8 cellular contexts compared by ENCODE assay signal in the genomic region with DNA sequence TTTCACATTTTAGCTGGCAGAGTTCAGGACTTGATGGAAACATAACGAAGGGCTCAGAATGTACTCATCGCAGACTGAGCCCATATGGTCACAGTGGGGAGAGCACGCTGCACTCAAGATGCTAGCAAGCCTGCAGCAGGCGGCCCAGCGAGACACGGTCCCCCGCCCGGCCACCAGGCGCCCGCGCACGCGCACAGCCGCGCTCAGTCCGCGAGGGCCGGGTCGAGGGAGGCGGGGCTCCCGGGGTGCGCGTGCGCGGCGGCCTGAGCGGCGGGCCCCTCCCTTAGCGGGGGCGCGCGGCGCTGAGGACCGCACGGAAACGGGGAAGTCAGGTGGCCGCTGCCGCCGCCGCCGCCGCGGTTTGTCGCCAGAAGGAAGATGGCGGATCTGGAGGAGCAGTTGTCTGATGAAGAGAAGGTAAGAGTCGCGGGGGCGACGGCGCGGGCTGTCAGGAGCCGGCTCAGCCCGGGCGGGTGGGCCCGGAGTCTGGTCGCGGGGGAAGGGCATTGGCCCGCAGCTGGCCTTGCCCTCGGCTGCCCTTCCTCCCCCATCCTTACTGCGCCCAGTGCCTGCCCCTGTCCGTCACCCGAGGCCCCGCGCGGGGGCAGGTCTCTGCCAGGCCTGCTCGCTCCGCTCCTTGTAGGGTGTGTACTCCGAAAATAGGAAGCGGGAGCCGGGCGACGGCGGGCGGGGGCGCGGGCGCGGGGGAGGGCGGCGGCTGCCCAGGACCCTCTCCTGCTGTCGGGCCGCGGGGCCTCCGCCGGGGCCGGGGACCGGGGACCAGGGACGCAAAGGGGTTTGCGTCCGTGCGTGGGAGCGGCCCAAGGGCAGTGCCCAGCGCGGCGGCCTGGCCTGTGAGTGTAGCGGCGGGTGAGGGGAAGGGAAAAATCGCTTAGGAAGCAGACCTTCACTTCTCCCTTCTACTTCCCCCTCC. TPM values are rescaled to one million over a fixed set of nuclear protein-coding genes. Genes with fewer than 3 reads are reported as not detected.
A peak's percentile ranks its signal among the peaks of the same experiment; 100 is the strongest.
DNase-seq lines count a peak whose midpoint lies in the region; ATAC-seq and TF ChIP-seq lines count a peak whose summit lies in the region.

A gene (plus strand): TSS at position 354 of the 934 bp plus-strand sequence. CDS start 25 bp downstream, at position 379.

- H3K36me3 Mint-ChIP-seq in activated naive CD4-positive, alpha-beta T cell treated with anti-CD3 and anti-CD28 coated beads, Interleukin-2, amount 50 U/mL, for 24 hours: peaks cover 2% of the 10 kb centered on the region

- peak; percentile 96 for DNase-seq in GM12865 (ENCODE audit: low read depth)
- peak; percentile 95 for DNase-seq in NCI-H1092 treated with DMSO at 0.1 percent for 48 hours (lab: John Stamatoyannopoulos, UW)
- DNase-seq in globus pallidus (ENCODE audit: low spot score): peak; percentile 88
- peak; percentile 64 for DNase-seq in omental fat pad (ENCODE audit: low spot score)

- no peaks in the 10 kb centered on the region for H3K9me3 Mint-ChIP-seq in activated naive CD4-positive, alpha-beta T cell treated with anti-CD3 and anti-CD28 coated beads, Interleukin-2, amount 50 U/mL, for 24 hours

- ATAC-seq in HG02623 (IDR thresholded peaks at IDR 0.05; ENCODE audit: unreplicated experiment) (peak; percentile 87), SK-N-SH treated with all-trans-retinoic acid at 6 μM for 48 hours (peak; percentile 92), omental fat pad (ENCODE audit: low FRiP score) (peak; percentile 98)

- H3K4me3 ChIP-seq in GM12865 (ENCODE audit: low read depth, low read length): peak within 1 kb of the TSS; percentile 90

- peak within 1 kb of the TSS; percentile 69 for H3K27ac ChIP-seq in temporal lobe (ENCODE audit: low read depth, low read length)

- peak within 1 kb of the TSS; percentile 98 for H3K27ac Mint-ChIP-seq in activated naive CD4-positive, alpha-beta T cell treated with anti-CD3 and anti-CD28 coated beads, Interleukin-2, amount 50 U/mL, for 24 hours

- peaks cover under 1% of the 10 kb centered on the region for H3K27me3 Mint-ChIP-seq in activated naive CD4-positive, alpha-beta T cell treated with anti-CD3 and anti-CD28 coated beads, Interleukin-2, amount 50 U/mL, for 24 hours

- H3K4me1 Mint-ChIP-seq in activated naive CD4-positive, alpha-beta T cell treated with anti-CD3 and anti-CD28 coated beads, Interleukin-2, amount 50 U/mL, for 24 hours: peaks cover 46% of the 10 kb centered on the region

- peak; percentile 36 for TF ChIP-seq CTCF in GM12865 (IDR thresholded peaks at IDR 0.05; ENCODE audit: insufficient read depth, low read depth, low read length, missing control alignments)
- peak in 2 of 3 donors; percentile 83 to 91 for TF ChIP-seq CTCF in omental fat pad (IDR thresholded peaks at IDR 0.05)

- peak within 1 kb of the TSS; percentile 100 for H3K4me3 Mint-ChIP-seq in activated naive CD4-positive, alpha-beta T cell treated with anti-CD3 and anti-CD28 coated beads, Interleukin-2, amount 50 U/mL, for 24 hours

TF ChIP-seq in SK-N-SH treated with all-trans-retinoic acid at 6 μM for 48 hours, 23 proteins besides CTCF, POLR2A, EP300 and RAD21:
- 0 out of 2 replicates have a peak, but pooled peaks have one; percentile 70 for TF ChIP-seq ZNF70 (CRISPR knock-in tag; IDR thresholded peaks at IDR 0.05)
- TF ChIP-seq, protein P1, sequence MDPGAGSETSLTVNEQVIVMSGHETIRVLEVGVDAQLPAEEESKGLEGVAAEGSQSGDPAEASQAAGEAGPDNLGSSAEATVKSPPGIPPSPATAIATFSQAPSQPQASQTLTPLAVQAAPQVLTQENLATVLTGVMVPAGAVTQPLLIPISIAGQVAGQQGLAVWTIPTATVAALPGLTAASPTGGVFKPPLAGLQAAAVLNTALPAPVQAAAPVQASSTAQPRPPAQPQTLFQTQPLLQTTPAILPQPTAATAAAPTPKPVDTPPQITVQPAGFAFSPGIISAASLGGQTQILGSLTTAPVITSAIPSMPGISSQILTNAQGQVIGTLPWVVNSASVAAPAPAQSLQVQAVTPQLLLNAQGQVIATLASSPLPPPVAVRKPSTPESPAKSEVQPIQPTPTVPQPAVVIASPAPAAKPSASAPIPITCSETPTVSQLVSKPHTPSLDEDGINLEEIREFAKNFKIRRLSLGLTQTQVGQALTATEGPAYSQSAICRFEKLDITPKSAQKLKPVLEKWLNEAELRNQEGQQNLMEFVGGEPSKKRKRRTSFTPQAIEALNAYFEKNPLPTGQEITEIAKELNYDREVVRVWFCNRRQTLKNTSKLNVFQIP (CRISPR knock-in tag; IDR thresholded peaks at IDR 0.05; ENCODE audit: borderline replicate concordance, low read depth): no peak
- TF ChIP-seq, protein P2, sequence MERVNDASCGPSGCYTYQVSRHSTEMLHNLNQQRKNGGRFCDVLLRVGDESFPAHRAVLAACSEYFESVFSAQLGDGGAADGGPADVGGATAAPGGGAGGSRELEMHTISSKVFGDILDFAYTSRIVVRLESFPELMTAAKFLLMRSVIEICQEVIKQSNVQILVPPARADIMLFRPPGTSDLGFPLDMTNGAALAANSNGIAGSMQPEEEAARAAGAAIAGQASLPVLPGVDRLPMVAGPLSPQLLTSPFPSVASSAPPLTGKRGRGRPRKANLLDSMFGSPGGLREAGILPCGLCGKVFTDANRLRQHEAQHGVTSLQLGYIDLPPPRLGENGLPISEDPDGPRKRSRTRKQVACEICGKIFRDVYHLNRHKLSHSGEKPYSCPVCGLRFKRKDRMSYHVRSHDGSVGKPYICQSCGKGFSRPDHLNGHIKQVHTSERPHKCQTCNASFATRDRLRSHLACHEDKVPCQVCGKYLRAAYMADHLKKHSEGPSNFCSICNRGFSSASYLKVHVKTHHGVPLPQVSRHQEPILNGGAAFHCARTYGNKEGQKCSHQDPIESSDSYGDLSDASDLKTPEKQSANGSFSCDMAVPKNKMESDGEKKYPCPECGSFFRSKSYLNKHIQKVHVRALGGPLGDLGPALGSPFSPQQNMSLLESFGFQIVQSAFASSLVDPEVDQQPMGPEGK (CRISPR knock-in tag; IDR thresholded peaks at IDR 0.05; ENCODE audit: borderline replicate concordance): peak; percentile 56; the same call in 1 of the 2 replicates
- 0 out of 2 replicates have a peak, but pooled peaks have one; percentile 52 for TF ChIP-seq CSDC2 (CRISPR knock-in tag; IDR thresholded peaks at IDR 0.05)
- TF ChIP-seq, protein P3, sequence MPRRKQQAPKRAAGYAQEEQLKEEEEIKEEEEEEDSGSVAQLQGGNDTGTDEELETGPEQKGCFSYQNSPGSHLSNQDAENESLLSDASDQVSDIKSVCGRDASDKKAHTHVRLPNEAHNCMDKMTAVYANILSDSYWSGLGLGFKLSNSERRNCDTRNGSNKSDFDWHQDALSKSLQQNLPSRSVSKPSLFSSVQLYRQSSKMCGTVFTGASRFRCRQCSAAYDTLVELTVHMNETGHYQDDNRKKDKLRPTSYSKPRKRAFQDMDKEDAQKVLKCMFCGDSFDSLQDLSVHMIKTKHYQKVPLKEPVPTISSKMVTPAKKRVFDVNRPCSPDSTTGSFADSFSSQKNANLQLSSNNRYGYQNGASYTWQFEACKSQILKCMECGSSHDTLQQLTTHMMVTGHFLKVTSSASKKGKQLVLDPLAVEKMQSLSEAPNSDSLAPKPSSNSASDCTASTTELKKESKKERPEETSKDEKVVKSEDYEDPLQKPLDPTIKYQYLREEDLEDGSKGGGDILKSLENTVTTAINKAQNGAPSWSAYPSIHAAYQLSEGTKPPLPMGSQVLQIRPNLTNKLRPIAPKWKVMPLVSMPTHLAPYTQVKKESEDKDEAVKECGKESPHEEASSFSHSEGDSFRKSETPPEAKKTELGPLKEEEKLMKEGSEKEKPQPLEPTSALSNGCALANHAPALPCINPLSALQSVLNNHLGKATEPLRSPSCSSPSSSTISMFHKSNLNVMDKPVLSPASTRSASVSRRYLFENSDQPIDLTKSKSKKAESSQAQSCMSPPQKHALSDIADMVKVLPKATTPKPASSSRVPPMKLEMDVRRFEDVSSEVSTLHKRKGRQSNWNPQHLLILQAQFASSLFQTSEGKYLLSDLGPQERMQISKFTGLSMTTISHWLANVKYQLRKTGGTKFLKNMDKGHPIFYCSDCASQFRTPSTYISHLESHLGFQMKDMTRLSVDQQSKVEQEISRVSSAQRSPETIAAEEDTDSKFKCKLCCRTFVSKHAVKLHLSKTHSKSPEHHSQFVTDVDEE (CRISPR knock-in tag; IDR thresholded peaks at IDR 0.05): 0 out of 2 replicates have a peak, but pooled peaks have one; percentile 34
- TF ChIP-seq SNAI2 (CRISPR knock-in tag; IDR thresholded peaks at IDR 0.05): peak; percentile 36; the same call in 1 of the 2 replicates
- no peak for TF ChIP-seq GLIS3 (CRISPR knock-in tag; IDR thresholded peaks at IDR 0.05)
- TF ChIP-seq, protein P4, sequence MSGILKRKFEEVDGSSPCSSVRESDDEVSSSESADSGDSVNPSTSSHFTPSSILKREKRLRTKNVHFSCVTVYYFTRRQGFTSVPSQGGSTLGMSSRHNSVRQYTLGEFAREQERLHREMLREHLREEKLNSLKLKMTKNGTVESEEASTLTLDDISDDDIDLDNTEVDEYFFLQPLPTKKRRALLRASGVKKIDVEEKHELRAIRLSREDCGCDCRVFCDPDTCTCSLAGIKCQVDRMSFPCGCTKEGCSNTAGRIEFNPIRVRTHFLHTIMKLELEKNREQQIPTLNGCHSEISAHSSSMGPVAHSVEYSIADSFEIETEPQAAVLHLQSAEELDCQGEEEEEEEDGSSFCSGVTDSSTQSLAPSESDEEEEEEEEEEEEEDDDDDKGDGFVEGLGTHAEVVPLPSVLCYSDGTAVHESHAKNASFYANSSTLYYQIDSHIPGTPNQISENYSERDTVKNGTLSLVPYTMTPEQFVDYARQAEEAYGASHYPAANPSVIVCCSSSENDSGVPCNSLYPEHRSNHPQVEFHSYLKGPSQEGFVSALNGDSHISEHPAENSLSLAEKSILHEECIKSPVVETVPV (CRISPR knock-in tag; IDR thresholded peaks at IDR 0.05): no peak
- TF ChIP-seq PPARA (CRISPR knock-in tag; IDR thresholded peaks at IDR 0.05; ENCODE audit: borderline replicate concordance): no peak

RNA-seq across cellular contexts. Expression of the gene that starts here (rescaled TPM):
- total RNA-seq in omental fat pad (100 to 1,000 TPM; 115 to 152 (median 125) TPM), temporal lobe (151 TPM)

Comparison
In these comparisons a context has a peak if more than half of its experiments do, and no peak if none do; other contexts are left out.
1. Peak in every context shown above with its lines: DNase-seq, ATAC-seq, H3K4me3 ChIP-seq and H3K27ac ChIP-seq.